ENCODE assay signal across 10 cellular contexts in genomic region chr11:62105611-62106245, GRCh38. TPM values are rescaled to one million over a fixed set of nuclear protein-coding genes. Genes with fewer than 3 reads are reported as not detected.
DNase-seq lines count a peak whose midpoint lies in the region; ATAC-seq and TF ChIP-seq lines count a peak whose summit lies in the region.
"Had no signal": no experiment of that assay in that cellular context is flagged by ENCODE, and none has a peak within 500 bp of the region (broad histone marks: within the 10 kb centered on the region; RNA-seq: fewer than 3 reads in every experiment).

No MANE protein-coding gene starts in this region.

- H3K9me3 ChIP-seq in mucosa of rectum (ENCODE audit: control insufficient read depth in 2 of 2, low read length in 2 of 2) (no peaks in the 10 kb centered on the region), upper lobe of left lung (no peaks in the 10 kb centered on the region), SJCRH30 (replicated peaks) (no peaks in the 10 kb centered on the region)

- peaks cover 19% of the 10 kb centered on the region for H3K4me1 Mint-ChIP-seq in activated naive CD4-positive, alpha-beta T cell treated with anti-CD3 and anti-CD28 coated beads for 36 hours (ENCODE audit: low read depth)
- H3K4me1 Mint-ChIP-seq in chondrocyte (ENCODE audit: low read depth) = peaks cover 21% of the 10 kb centered on the region

- peak overlapping the region; percentile 56 to 62 for H3K27ac ChIP-seq in mucosa of rectum (ENCODE audit: low read depth in 2 of 2, low read length in 2 of 2)
- peak overlapping the region; percentile 52 to 79 (median 62) for H3K27ac ChIP-seq in upper lobe of left lung
- H3K27ac ChIP-seq in SJCRH30 = no peak overlapping the region

- peak overlapping the region; percentile 65 for H3K4me3 Mint-ChIP-seq in activated naive CD4-positive, alpha-beta T cell treated with anti-CD3 and anti-CD28 coated beads for 36 hours
- no peak overlapping the region for H3K4me3 Mint-ChIP-seq in chondrocyte (ENCODE audit: unreplicated experiment)
- H3K4me3 Mint-ChIP-seq: neural crest cell had no signal

- no peaks in the 10 kb centered on the region for H3K27me3 Mint-ChIP-seq in activated naive CD4-positive, alpha-beta T cell treated with anti-CD3 and anti-CD28 coated beads for 36 hours (ENCODE audit: low read depth)
- no peaks in the 10 kb centered on the region for H3K27me3 Mint-ChIP-seq in chondrocyte (ENCODE audit: low read depth)

- intact Hi-C loops in activated naive CD4-positive, alpha-beta T cell treated with anti-CD3 and anti-CD28 coated beads for 36 hours (cut with micrococcal nuclease) = loop anchor here (2.0 to 5.0 kb wide), 3 partner anchors 78 to 308 kb away; partner anchors contain the start of gene FTH1

- WGBS in upper lobe of left lung, 2 donors = 49 to 51% methylated on average over 9 of the region's 9 CpGs

- H3K4me1 ChIP-seq in mucosa of rectum (ENCODE audit: control insufficient read depth in 2 of 2, insufficient read depth in 2 of 2, low read length in 2 of 2) (peaks cover 0 to 4% of the 10 kb centered on the region in 2 donors), upper lobe of left lung (peaks cover 6 to 16% (median 13%) of the 10 kb centered on the region in 4 donors), SJCRH30 (0 out of 2 replicates have a peak, but pooled peaks cover 5% of the 10 kb centered on the region)

- H3K36me3 ChIP-seq in mucosa of rectum (ENCODE audit: control insufficient read depth in 2 of 2, insufficient read depth in 2 of 2, low read length in 2 of 2) (no peaks in the 10 kb centered on the region), upper lobe of left lung (no peaks in the 10 kb centered on the region), SJCRH30 (no peaks in the 10 kb centered on the region)

- peak overlapping the region; percentile 91 for H3K27ac Mint-ChIP-seq in activated naive CD4-positive, alpha-beta T cell treated with anti-CD3 and anti-CD28 coated beads for 36 hours
- H3K27ac Mint-ChIP-seq in chondrocyte (ENCODE audit: unreplicated experiment) = peak overlapping the region; percentile 59

- TF ChIP-seq EP300 in upper lobe of left lung (IDR thresholded peaks at IDR 0.05) = no peak

- CTCF ChIA-PET in activated naive CD4-positive, alpha-beta T cell treated with anti-CD3 and anti-CD28 coated beads for 36 hours (lab: Charles Lee) = interaction anchor here (0.6 to 5.6 kb wide), 8 partner anchors 9 to 633 kb away, joined by 3 to 92 read pairs (median 4); no protein-coding TSS in a partner anchor

- ATAC-seq in upper lobe of left lung (ENCODE audit: low FRiP score in 2 of 2) (peak; percentile 16 to 17), GM18517 (IDR thresholded peaks at IDR 0.05; ENCODE audit: unreplicated experiment) (no peak), GM18861 (IDR thresholded peaks at IDR 0.05; ENCODE audit: unreplicated experiment) (no peak)

- DNase-seq in activated naive CD4-positive, alpha-beta T cell treated with anti-CD3 and anti-CD28 coated beads for 36 hours = no peak
- no peak for DNase-seq in activated naive CD4-positive, alpha-beta T cell (lab: John Stamatoyannopoulos, UW)
- DNase-seq in chondrocyte (ENCODE audit: low spot score) = no peak
- DNase-seq in upper lobe of left lung = no peak
- no peak for DNase-seq in SJCRH30
- DNase-seq: NCI-H2029 treated with DMSO at 0.1 percent for 48 hours had no signal

- H3K27me3 ChIP-seq in mucosa of rectum (ENCODE audit: control insufficient read depth in 2 of 2, insufficient read depth in 2 of 2, low read length in 2 of 2) = no peaks in the 10 kb centered on the region
- H3K27me3 ChIP-seq in upper lobe of left lung = no peaks in the 10 kb centered on the region
- H3K27me3 ChIP-seq in SJCRH30 = no peaks in the 10 kb centered on the region

- peaks cover 4% of the 10 kb centered on the region for H3K9me3 Mint-ChIP-seq in activated naive CD4-positive, alpha-beta T cell treated with anti-CD3 and anti-CD28 coated beads for 36 hours
- H3K9me3 Mint-ChIP-seq in chondrocyte (ENCODE audit: low read depth) = no peaks in the 10 kb centered on the region
- H3K9me3 Mint-ChIP-seq: neural crest cell had no signal

- no peaks in the 10 kb centered on the region for H3K36me3 Mint-ChIP-seq in activated naive CD4-positive, alpha-beta T cell treated with anti-CD3 and anti-CD28 coated beads for 36 hours (ENCODE audit: low read depth)
- no peaks in the 10 kb centered on the region for H3K36me3 Mint-ChIP-seq in chondrocyte (ENCODE audit: low read depth)

- TF ChIP-seq CTCF in chondrocyte (IDR thresholded peaks at IDR 0.05) = no peak
- no peak for TF ChIP-seq CTCF in upper lobe of left lung (IDR thresholded peaks at IDR 0.05)

- H3K4me3 ChIP-seq in mucosa of rectum (ENCODE audit: low read length in 2 of 2) = peak overlapping the region; percentile 6 to 59
- peak overlapping the region in 2 of 4 donors; percentile 26 to 29 for H3K4me3 ChIP-seq in upper lobe of left lung
- no peak overlapping the region for H3K4me3 ChIP-seq in SJCRH30

- H3K9ac ChIP-seq in mucosa of rectum (ENCODE audit: low read depth in 1 of 2, low read length in 2 of 2) = peak overlapping the region in 1 of 2 donors; percentile 32

- no peak for TF ChIP-seq POLR2A in upper lobe of left lung (IDR thresholded peaks at IDR 0.05)

RNA-seq across cellular contexts. Expression of gene INCENP, which starts 18.1 kb away (rescaled TPM):
- total RNA-seq in activated naive CD4-positive, alpha-beta T cell treated with anti-CD3 and anti-CD28 coated beads for 36 hours = 100 to 1,000 TPM; 156 to 161 TPM
- total RNA-seq in chondrocyte (21.6 to 24.6 TPM (median 22.4 TPM) in 3 replicates), upper lobe of left lung (10 to 100 TPM; 11.9 to 44.0 (median 19.7) TPM)
- total RNA-seq in SJCRH30 (2014; rRNA removed; shearing (Covaris generic)) = 111 and 118 TPM in 2 replicates

Comparison
In these comparisons a context has a peak if more than half of its experiments do, and no peak if none do; other contexts are left out.
1. ATAC-seq: peak in upper lobe of left lung (2 of 2); none in GM18517 (single experiment) and GM18861 (single experiment).